Comparison of ENCODE assay signal across 33 cellular contexts in the genomic region with DNA sequence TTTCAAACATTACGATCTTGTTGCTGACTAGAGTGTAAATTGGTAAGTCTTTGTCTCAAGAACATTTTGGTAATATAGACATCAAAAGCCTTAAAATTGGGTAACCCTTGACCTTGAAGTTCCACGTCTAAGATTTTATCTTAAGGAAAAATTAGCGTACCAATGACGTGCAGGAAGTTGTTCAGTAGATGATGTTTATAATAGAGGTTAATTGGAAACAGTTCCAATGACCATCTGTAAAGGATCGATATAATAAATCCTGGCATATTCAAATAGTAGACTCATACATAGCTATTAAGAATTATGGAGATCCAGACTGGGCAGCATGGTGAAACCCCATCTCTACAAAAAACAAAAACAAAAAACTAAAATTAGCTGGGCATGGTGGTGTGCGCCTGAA. TPM values are rescaled to one million over a fixed set of nuclear protein-coding genes. Genes with fewer than 3 reads are reported as not detected.
DNase-seq lines count a peak whose midpoint lies in the region; ATAC-seq and TF ChIP-seq lines count a peak whose summit lies in the region.
"Had no signal": no experiment of that assay in that cellular context is flagged by ENCODE, and none has a peak within 500 bp of the region (broad histone marks: within the 10 kb centered on the region; RNA-seq: fewer than 3 reads in every experiment).

No MANE protein-coding gene starts in this region.

- peak in 1 of 2 experiments; percentile 39; a peak in 1 of 4 replicates for TF ChIP-seq EP300 in SK-N-SH (IDR thresholded peaks at IDR 0.05; ENCODE audit: borderline replicate concordance in 1 of 2, low read depth in 1 of 2, low read length in 1 of 2)

- H3K79me2 ChIP-seq in SK-N-SH (ENCODE audit: insufficient read depth), result no peaks in the 10 kb centered on the region; the same call in 1 of the 2 replicates

- no peaks in the 10 kb centered on the region for H3K27me3 Mint-ChIP-seq in T-helper 17 cell
- H3K27me3 Mint-ChIP-seq: B cell; CD4-positive, alpha-beta memory T cell; CD4-positive, alpha-beta T cell; CD4-positive, CD25-positive, alpha-beta regulatory T cell had no signal

- TF ChIP-seq RAD21 in SK-N-SH (IDR thresholded peaks at IDR 0.05; ENCODE audit: low read length), result no peak

- no peaks in the 10 kb centered on the region for H3K9me2 ChIP-seq in SK-N-SH

- no peak overlapping the region for H3K9ac ChIP-seq in SK-N-SH
- H3K9ac ChIP-seq: BLaER1; BLaER1 treated with 17β-estradiol and CSF1 and Interleukin-3, amounts not matched to agents 10 nM and 100 nM had no signal

- H3K4me1 ChIP-seq in SK-N-SH (ENCODE audit: control insufficient read depth in 1 of 2, insufficient read depth in 2 of 2, low read depth in 1 of 2, low read length in 1 of 2), result peaks cover 0 to 15% of the 10 kb centered on the region in 2 experiments; a peak in 2 of 4 replicates
- H3K4me1 ChIP-seq: A549 had no signal

- no peak overlapping the region for H3K4me3 Mint-ChIP-seq in T-helper 17 cell
- H3K4me3 Mint-ChIP-seq: B cell; CD4-positive, alpha-beta memory T cell; CD4-positive, alpha-beta T cell; CD4-positive, CD25-positive, alpha-beta regulatory T cell; CD8-positive, alpha-beta memory T cell; CD8-positive, alpha-beta T cell had no signal

- CTCF ChIA-PET in SK-N-SH (lab: Yijun Ruan, JAX), result interaction anchor here (1.8 kb wide), 1 partner anchor 21 kb away, joined by 6 read pairs; no protein-coding TSS in a partner anchor

- H3K4me3 ChIP-seq in SK-N-SH (ENCODE audit: low read depth in 2 of 2, low read length in 1 of 2), result no peak overlapping the region
- H3K4me3 ChIP-seq: A549; BLaER1; BLaER1 treated with 17β-estradiol and CSF1 and Interleukin-3, amounts not matched to agents 10 nM and 100 nM had no signal

- no peak overlapping the region for H3K4me2 ChIP-seq in SK-N-SH
- H3K4me2 ChIP-seq: A549 had no signal

- POLR2A ChIA-PET in SK-N-SH (lab: Yijun Ruan, JAX), result no interaction called here

- no peaks in the 10 kb centered on the region for H3K36me3 Mint-ChIP-seq in T-helper 17 cell (ENCODE audit: low read depth)
- H3K36me3 Mint-ChIP-seq: CD14-positive monocyte had no signal

- H3K36me3 ChIP-seq in SK-N-SH (replicated peaks in 1 of 2; ENCODE audit: control insufficient read depth in 1 of 2, insufficient read depth in 2 of 2, low read length in 1 of 2), result no peaks in the 10 kb centered on the region
- H3K36me3 ChIP-seq: BE2C; BLaER1; BLaER1 treated with 17β-estradiol and CSF1 and Interleukin-3, amounts not matched to agents 10 nM and 100 nM had no signal

- H3K4me1 Mint-ChIP-seq in T-helper 17 cell, result peaks cover 3% of the 10 kb centered on the region

- 62% methylated on average over 6 of the region's 6 CpGs for WGBS in SK-N-SH (ENCODE audit: low lambda C conversion rate)

- H3K9me3 ChIP-seq in SK-N-SH (no peaks in the 10 kb centered on the region), T-helper 17 cell (ENCODE audit: control insufficient read depth, low read length, poor library complexity, severe bottlenecking) (no peaks in the 10 kb centered on the region)
- H3K9me3 ChIP-seq: A549, BE2C, Caco-2 had no signal

- H3F3A ChIP-seq in SK-N-SH (replicated peaks; ENCODE audit: insufficient read depth), result no peaks in the 10 kb centered on the region

- peak; percentile 72 for ATAC-seq in SK-N-SH treated with all-trans-retinoic acid at 6 μM for 48 hours
- ATAC-seq in T-helper 17 cell, result no peak
- no peak for ATAC-seq in GM21526 (IDR thresholded peaks at IDR 0.05; ENCODE audit: low FRiP score, unreplicated experiment)
- ATAC-seq: A549; CD8-positive, alpha-beta T cell had no signal

- peak overlapping the region; percentile 11 for H3K27ac Mint-ChIP-seq in T-helper 17 cell
- H3K27ac Mint-ChIP-seq: B cell; CD4-positive, alpha-beta memory T cell; CD4-positive, alpha-beta T cell; CD8-positive, alpha-beta memory T cell; CD8-positive, alpha-beta T cell had no signal

- H4K20me1 ChIP-seq in SK-N-SH (ENCODE audit: insufficient read depth), result no peaks in the 10 kb centered on the region
- H4K20me1 ChIP-seq: BLaER1 had no signal

- DNase-seq in SK-N-SH (no peak), T-helper 17 cell (no peak), DMS53 treated with DMSO at 0.1 percent for 48 hours (lab: John Stamatoyannopoulos, UW; ENCODE audit: unreplicated experiment) (no peak), NCI-H2171 treated with DMSO at 0.1 percent for 48 hours (lab: John Stamatoyannopoulos, UW) (no peak)
- DNase-seq: 8988T; ACHN; AML-193; BE2C; C1 segment of cervical spinal cord; Caco-2; Calu3; CD4-positive, alpha-beta memory T cell; CD4-positive, alpha-beta T cell; CD4-positive, CD25-positive, alpha-beta regulatory T cell; CD8-positive, alpha-beta memory T cell; CD8-positive, alpha-beta T cell; COR-L47; DMS 273 treated with DMSO at 0.1 percent for 48 hours; DMS153; DMS53; DMS79; DMS79 treated with DMSO at 0.1 percent for 48 hours; DND-41; EL had no signal

- H3K27ac ChIP-seq in SK-N-SH (ENCODE audit: low read depth in 2 of 2, low read length in 1 of 2), result no peak overlapping the region
- H3K27ac ChIP-seq: 22Rv1; A549; BLaER1; BLaER1 treated with 17β-estradiol and CSF1 and Interleukin-3, amounts not matched to agents 10 nM and 100 nM; C4-2B had no signal

- TF ChIP-seq CTCF in SK-N-SH (IDR thresholded peaks at IDR 0.05), result no peak

- H2AFZ ChIP-seq in SK-N-SH (ENCODE audit: low read depth), result no peak overlapping the region

- no peaks in the 10 kb centered on the region for H3K27me3 ChIP-seq in SK-N-SH (ENCODE audit: insufficient read depth)
- H3K27me3 ChIP-seq: BE2C; BLaER1; BLaER1 treated with 17β-estradiol and CSF1 and Interleukin-3, amounts not matched to agents 10 nM and 100 nM had no signal

TF ChIP-seq in SK-N-SH, 30 proteins besides CTCF, POLR2A, EP300 and RAD21:
- TF ChIP-seq NFIC (IDR thresholded peaks at IDR 0.05; ENCODE audit: borderline replicate concordance) (no peak), FOXM1 (IDR thresholded peaks at IDR 0.05; ENCODE audit: low read depth) (no peak), GABPA (IDR thresholded peaks at IDR 0.05; ENCODE audit: low read depth) (no peak), MEF2A (IDR thresholded peaks at IDR 0.05; ENCODE audit: borderline replicate concordance, low read depth) (no peak), TCF12 (IDR thresholded peaks at IDR 0.05) (peak; percentile 82)

TF ChIP-seq in SK-N-SH treated with all-trans-retinoic acid at 6 μM for 48 hours, 23 proteins besides CTCF, POLR2A, EP300 and RAD21:
- TF ChIP-seq, protein P1, sequence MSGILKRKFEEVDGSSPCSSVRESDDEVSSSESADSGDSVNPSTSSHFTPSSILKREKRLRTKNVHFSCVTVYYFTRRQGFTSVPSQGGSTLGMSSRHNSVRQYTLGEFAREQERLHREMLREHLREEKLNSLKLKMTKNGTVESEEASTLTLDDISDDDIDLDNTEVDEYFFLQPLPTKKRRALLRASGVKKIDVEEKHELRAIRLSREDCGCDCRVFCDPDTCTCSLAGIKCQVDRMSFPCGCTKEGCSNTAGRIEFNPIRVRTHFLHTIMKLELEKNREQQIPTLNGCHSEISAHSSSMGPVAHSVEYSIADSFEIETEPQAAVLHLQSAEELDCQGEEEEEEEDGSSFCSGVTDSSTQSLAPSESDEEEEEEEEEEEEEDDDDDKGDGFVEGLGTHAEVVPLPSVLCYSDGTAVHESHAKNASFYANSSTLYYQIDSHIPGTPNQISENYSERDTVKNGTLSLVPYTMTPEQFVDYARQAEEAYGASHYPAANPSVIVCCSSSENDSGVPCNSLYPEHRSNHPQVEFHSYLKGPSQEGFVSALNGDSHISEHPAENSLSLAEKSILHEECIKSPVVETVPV (CRISPR knock-in tag; IDR thresholded peaks at IDR 0.05), result no peak
- TF ChIP-seq TCF4 (CRISPR knock-in tag; IDR thresholded peaks at IDR 0.05; ENCODE audit: borderline replicate concordance) (peak; percentile 77), TOX (CRISPR knock-in tag; IDR thresholded peaks at IDR 0.05; ENCODE audit: borderline replicate concordance) (peak; percentile 86)

RNA-seq across cellular contexts. Expression of a gene that starts 20.5 kb away (rescaled TPM):
- polyA plus RNA-seq in SK-N-SH (2012; rRNA removed), result 9.5 and 12.1 TPM in 2 replicates
- polyA plus RNA-seq in SK-N-SH (2012; cell fraction: cytosol; rRNA removed), result 8.9 and 11.6 TPM in 2 replicates
- polyA plus RNA-seq in SK-N-SH (2012; cell fraction: nucleus; rRNA removed), result 10.3 and 10.8 TPM in 2 replicates
- 10 to 100 TPM; 13.9 to 28.5 TPM for total RNA-seq in T-helper 17 cell

RNA-seq across cellular contexts. Expression of a gene that starts 49.2 kb away (rescaled TPM):
- 193 and 278 TPM in 2 replicates for polyA plus RNA-seq in SK-N-SH (2012; rRNA removed)
- polyA plus RNA-seq in SK-N-SH (2012; cell fraction: cytosol; rRNA removed), result 306 and 319 TPM in 2 replicates
- polyA plus RNA-seq in SK-N-SH (2012; cell fraction: nucleus; rRNA removed), result 64.2 and 128 TPM in 2 replicates
- total RNA-seq in T-helper 17 cell, result 10 to 100 TPM; 16.4 to 17.1 TPM
